In genomic region chr6:152552616-152553209, GRCh38 we compare ENCODE assay signal across 8 cellular contexts.
A peak's percentile ranks its signal among the peaks of the same experiment; 100 is the strongest.
DNase-seq lines count a peak whose midpoint lies in the region; ATAC-seq and TF ChIP-seq lines count a peak whose summit lies in the region.

No MANE protein-coding gene starts in this region.

- H3K27ac Mint-ChIP-seq in brain (no peak overlapping the region), immature natural killer cell (peak overlapping the region in 4 of 6 donors; percentile 39 to 70 (median 54))

- ATAC-seq in GM21381 (IDR thresholded peaks at IDR 0.05; ENCODE audit: unreplicated experiment) (peak; percentile 93), HG03521 (IDR thresholded peaks at IDR 0.05; ENCODE audit: unreplicated experiment) (peak; percentile 93)

- H3K36me3 Mint-ChIP-seq in brain (no peaks in the 10 kb centered on the region), immature natural killer cell (peaks cover 12% of the 10 kb centered on the region in 3 donors)

- H3K27me3 Mint-ChIP-seq in brain (no peaks in the 10 kb centered on the region), immature natural killer cell (ENCODE audit: low read depth in 3 of 3) (no peaks in the 10 kb centered on the region)

- H3K9me3 Mint-ChIP-seq in brain (peaks cover 10 to 17% (median 11%) of the 10 kb centered on the region in 5 experiments), immature natural killer cell (peaks cover 0 to 13% (median 10%) of the 10 kb centered on the region in 6 donors)

- H3K4me1 Mint-ChIP-seq in brain (no peaks in the 10 kb centered on the region), immature natural killer cell (peaks cover 44 to 77% of the 10 kb centered on the region in 2 donors)

- H3K4me3 Mint-ChIP-seq in brain (no peak overlapping the region), immature natural killer cell (no peak overlapping the region)

- peak; percentile 2 for DNase-seq in NCI-H2107 treated with DMSO at 0.1 percent for 48 hours (lab: John Stamatoyannopoulos, UW; ENCODE audit: unreplicated experiment)
- DNase-seq in NCI-H2107 (lab: John Stamatoyannopoulos, UW), result no peak
- peak; percentile 88 for DNase-seq in OCI-M1 (lab: John Stamatoyannopoulos, UW)
- DNase-seq in immature natural killer cell, result peak; percentile 56 to 64 (median 60)
- DNase-seq in stimulated activated CD4-positive, alpha-beta T cell treated with anti-CD3 and anti-CD28 coated beads, Interleukin-4, amount 100 ng/mL, for 1 hour, result peak; percentile 7

- peak; percentile 85 to 86 for TF ChIP-seq CTCF in brain (conservative IDR thresholded peaks at IDR 0.05)

Comparison
In these comparisons a context has a peak if more than half of its experiments do, and no peak if none do; other contexts are left out.
1. H3K27ac Mint-ChIP-seq: peak in immature natural killer cell (4 of 6); none in brain (0 of 5).